ENCODE assay signal across 34 cellular contexts in the genomic region with DNA sequence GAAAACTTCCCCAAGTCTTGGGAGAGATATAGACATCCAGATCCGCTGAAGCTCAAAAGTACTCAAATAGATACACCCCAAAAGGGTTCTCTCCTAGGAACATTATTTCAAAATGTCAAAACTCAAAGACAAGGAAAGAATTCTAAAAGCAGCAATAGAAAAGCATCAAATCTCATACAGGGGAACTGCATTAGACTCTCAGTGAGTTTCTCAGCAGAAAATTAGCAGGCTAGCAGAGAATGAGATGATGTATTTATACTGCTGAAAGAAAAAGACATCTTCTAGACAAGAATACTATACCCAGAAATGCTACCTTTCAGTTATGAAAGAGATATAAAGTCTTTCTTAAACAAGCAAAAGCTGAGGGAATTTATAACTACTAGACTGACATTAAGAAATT.
"Had no signal": no experiment of that assay in that cellular context is flagged by ENCODE, and none has a peak within 500 bp of the region (broad histone marks: within the 10 kb centered on the region; RNA-seq: fewer than 3 reads in every experiment).

No MANE protein-coding gene starts in this region.

- H3K36me3 ChIP-seq: MG63 had no signal

- H3K27me3 ChIP-seq: MG63 had no signal

- H3K9ac ChIP-seq: KMS-11 had no signal

- H3K4me3 ChIP-seq: MG63 had no signal

- DNase-seq: Karpas-422, Kasumi-1, MG63, MM.1S, MV-4-11, NCI-H1048, NCI-H1092, NCI-H1092 treated with DMSO at 0.1 percent for 48 hours, NCI-H1105, NCI-H1105 treated with DMSO at 0.1 percent for 48 hours, NCI-H1417, NCI-H1417 treated with DMSO at 0.1 percent for 48 hours, NCI-H1436, NCI-H1436 treated with DMSO at 0.1 percent for 48 hours, NCI-H146, NCI-H1694, NCI-H1694 treated with DMSO at 0.1 percent for 48 hours, NCI-H187, NCI-H187 treated with DMSO at 0.1 percent for 48 hours, NCI-H1930, NCI-H2029, NCI-H2029 treated with DMSO at 0.1 percent for 48 hours, NCI-H2081, NCI-H2081 treated with DMSO at 0.1 percent for 48 hours, NCI-H2107, NCI-H2171, NCI-H2171 treated with DMSO at 0.1 percent for 48 hours, NCI-H2227 treated with DMSO at 0.1 percent for 48 hours, NCI-H226, NCI-H345, NCI-H446, NCI-H446 treated with DMSO at 0.1 percent for 48 hours, NCI-H510A had no signal

- H3K4me2 ChIP-seq: KMS-11 had no signal

- H3K27ac ChIP-seq: KMS-11 had no signal
